Comparison of ENCODE assay signal across 3 cellular contexts in the genomic region with DNA sequence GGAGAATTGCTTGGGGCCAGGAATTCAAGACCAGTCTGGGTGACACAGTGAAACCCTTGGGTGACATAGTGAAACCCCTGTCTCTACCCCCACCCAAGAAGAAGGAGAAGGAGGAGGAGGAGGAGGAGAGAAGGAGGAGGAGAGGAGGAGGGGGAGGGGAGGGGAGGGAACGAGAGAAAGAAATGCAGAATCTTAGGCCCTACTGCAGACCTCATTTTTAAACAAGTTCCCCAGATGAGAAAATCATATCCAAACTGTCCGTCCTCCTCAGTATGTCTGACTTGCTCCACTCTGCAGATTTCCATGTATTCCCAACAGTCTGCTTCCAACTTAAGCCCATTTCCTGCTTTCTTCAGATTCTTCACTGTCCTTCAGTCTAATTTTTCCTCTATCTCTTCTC.
TF ChIP-seq lines count a peak whose summit lies in the region.

No MANE protein-coding gene starts in this region.

TF ChIP-seq in HepG2, 621 proteins besides CTCF, POLR2A, EP300 and RAD21:
- TF ChIP-seq, protein P1, sequence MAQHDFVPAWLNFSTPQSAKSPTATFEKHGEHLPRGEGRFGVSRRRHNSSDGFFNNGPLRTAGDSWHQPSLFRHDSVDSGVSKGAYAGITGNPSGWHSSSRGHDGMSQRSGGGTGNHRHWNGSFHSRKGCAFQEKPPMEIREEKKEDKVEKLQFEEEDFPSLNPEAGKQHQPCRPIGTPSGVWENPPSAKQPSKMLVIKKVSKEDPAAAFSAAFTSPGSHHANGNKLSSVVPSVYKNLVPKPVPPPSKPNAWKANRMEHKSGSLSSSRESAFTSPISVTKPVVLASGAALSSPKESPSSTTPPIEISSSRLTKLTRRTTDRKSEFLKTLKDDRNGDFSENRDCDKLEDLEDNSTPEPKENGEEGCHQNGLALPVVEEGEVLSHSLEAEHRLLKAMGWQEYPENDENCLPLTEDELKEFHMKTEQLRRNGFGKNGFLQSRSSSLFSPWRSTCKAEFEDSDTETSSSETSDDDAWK (CRISPR knock-in tag; IDR thresholded peaks at IDR 0.05) = no peak
- peak; percentile 88 for TF ChIP-seq HNRNPK (IDR thresholded peaks at IDR 0.05; ENCODE audit: low read depth, low read length, poor library complexity, severe bottlenecking)
TF ChIP-seq in HepG2: peak in this region for 1.

TF ChIP-seq in WTC11, 78 proteins besides CTCF, POLR2A, EP300 and RAD21 (continues in another document):
- no peak for TF ChIP-seq GRHL2 (CRISPR knock-in tag; IDR thresholded peaks at IDR 0.05; ENCODE audit: insufficient replicate concordance, severe bottlenecking)
- TF ChIP-seq CBFB (CRISPR knock-in tag; IDR thresholded peaks at IDR 0.05; ENCODE audit: low read depth) = no peak
- TF ChIP-seq, protein P2, sequence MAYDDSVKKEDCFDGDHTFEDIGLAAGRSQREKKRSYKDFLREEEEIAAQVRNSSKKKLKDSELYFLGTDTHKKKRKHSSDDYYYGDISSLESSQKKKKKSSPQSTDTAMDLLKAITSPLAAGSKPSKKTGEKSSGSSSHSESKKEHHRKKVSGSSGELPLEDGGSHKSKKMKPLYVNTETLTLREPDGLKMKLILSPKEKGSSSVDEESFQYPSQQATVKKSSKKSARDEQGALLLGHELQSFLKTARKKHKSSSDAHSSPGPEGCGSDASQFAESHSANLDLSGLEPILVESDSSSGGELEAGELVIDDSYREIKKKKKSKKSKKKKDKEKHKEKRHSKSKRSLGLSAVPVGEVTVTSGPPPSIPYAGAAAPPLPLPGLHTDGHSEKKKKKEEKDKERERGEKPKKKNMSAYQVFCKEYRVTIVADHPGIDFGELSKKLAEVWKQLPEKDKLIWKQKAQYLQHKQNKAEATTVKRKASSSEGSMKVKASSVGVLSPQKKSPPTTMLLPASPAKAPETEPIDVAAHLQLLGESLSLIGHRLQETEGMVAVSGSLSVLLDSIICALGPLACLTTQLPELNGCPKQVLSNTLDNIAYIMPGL (CRISPR knock-in tag; IDR thresholded peaks at IDR 0.05) = no peak
- TF ChIP-seq, protein P3, sequence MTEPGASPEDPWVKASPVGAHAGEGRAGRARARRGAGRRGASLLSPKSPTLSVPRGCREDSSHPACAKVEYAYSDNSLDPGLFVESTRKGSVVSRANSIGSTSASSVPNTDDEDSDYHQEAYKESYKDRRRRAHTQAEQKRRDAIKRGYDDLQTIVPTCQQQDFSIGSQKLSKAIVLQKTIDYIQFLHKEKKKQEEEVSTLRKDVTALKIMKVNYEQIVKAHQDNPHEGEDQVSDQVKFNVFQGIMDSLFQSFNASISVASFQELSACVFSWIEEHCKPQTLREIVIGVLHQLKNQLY (CRISPR knock-in tag; IDR thresholded peaks at IDR 0.05) = no peak
- TF ChIP-seq RORB (CRISPR knock-in tag; IDR thresholded peaks at IDR 0.05) = no peak
- TF ChIP-seq, protein P4, sequence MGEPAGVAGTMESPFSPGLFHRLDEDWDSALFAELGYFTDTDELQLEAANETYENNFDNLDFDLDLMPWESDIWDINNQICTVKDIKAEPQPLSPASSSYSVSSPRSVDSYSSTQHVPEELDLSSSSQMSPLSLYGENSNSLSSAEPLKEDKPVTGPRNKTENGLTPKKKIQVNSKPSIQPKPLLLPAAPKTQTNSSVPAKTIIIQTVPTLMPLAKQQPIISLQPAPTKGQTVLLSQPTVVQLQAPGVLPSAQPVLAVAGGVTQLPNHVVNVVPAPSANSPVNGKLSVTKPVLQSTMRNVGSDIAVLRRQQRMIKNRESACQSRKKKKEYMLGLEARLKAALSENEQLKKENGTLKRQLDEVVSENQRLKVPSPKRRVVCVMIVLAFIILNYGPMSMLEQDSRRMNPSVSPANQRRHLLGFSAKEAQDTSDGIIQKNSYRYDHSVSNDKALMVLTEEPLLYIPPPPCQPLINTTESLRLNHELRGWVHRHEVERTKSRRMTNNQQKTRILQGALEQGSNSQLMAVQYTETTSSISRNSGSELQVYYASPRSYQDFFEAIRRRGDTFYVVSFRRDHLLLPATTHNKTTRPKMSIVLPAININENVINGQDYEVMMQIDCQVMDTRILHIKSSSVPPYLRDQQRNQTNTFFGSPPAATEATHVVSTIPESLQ (CRISPR knock-in tag; IDR thresholded peaks at IDR 0.05) = no peak
- TF ChIP-seq, protein P5, sequence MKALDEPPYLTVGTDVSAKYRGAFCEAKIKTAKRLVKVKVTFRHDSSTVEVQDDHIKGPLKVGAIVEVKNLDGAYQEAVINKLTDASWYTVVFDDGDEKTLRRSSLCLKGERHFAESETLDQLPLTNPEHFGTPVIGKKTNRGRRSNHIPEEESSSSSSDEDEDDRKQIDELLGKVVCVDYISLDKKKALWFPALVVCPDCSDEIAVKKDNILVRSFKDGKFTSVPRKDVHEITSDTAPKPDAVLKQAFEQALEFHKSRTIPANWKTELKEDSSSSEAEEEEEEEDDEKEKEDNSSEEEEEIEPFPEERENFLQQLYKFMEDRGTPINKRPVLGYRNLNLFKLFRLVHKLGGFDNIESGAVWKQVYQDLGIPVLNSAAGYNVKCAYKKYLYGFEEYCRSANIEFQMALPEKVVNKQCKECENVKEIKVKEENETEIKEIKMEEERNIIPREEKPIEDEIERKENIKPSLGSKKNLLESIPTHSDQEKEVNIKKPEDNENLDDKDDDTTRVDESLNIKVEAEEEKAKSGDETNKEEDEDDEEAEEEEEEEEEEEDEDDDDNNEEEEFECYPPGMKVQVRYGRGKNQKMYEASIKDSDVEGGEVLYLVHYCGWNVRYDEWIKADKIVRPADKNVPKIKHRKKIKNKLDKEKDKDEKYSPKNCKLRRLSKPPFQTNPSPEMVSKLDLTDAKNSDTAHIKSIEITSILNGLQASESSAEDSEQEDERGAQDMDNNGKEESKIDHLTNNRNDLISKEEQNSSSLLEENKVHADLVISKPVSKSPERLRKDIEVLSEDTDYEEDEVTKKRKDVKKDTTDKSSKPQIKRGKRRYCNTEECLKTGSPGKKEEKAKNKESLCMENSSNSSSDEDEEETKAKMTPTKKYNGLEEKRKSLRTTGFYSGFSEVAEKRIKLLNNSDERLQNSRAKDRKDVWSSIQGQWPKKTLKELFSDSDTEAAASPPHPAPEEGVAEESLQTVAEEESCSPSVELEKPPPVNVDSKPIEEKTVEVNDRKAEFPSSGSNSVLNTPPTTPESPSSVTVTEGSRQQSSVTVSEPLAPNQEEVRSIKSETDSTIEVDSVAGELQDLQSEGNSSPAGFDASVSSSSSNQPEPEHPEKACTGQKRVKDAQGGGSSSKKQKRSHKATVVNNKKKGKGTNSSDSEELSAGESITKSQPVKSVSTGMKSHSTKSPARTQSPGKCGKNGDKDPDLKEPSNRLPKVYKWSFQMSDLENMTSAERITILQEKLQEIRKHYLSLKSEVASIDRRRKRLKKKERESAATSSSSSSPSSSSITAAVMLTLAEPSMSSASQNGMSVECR (CRISPR knock-in tag; IDR thresholded peaks at IDR 0.05; ENCODE audit: borderline replicate concordance) = no peak
- TF ChIP-seq NFYB (CRISPR knock-in tag; conservative IDR thresholded peaks at IDR 0.05; ENCODE audit: low read depth) = no peak
- TF ChIP-seq, protein P6, sequence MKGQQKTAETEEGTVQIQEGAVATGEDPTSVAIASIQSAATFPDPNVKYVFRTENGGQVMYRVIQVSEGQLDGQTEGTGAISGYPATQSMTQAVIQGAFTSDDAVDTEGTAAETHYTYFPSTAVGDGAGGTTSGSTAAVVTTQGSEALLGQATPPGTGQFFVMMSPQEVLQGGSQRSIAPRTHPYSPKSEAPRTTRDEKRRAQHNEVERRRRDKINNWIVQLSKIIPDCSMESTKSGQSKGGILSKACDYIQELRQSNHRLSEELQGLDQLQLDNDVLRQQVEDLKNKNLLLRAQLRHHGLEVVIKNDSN (CRISPR knock-in tag; IDR thresholded peaks at IDR 0.05) = no peak
- TF ChIP-seq, protein P7, sequence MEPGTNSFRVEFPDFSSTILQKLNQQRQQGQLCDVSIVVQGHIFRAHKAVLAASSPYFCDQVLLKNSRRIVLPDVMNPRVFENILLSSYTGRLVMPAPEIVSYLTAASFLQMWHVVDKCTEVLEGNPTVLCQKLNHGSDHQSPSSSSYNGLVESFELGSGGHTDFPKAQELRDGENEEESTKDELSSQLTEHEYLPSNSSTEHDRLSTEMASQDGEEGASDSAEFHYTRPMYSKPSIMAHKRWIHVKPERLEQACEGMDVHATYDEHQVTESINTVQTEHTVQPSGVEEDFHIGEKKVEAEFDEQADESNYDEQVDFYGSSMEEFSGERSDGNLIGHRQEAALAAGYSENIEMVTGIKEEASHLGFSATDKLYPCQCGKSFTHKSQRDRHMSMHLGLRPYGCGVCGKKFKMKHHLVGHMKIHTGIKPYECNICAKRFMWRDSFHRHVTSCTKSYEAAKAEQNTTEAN (CRISPR knock-in tag; IDR thresholded peaks at IDR 0.05) = no peak

TF ChIP-seq in K562, 482 proteins besides CTCF, POLR2A, EP300 and RAD21:
- TF ChIP-seq PCBP1 (IDR thresholded peaks at IDR 0.05; ENCODE audit: low read depth, low read length, poor library complexity, severe bottlenecking) (peak; percentile 44), HNRNPK (IDR thresholded peaks at IDR 0.05; ENCODE audit: low read depth, low read length, poor library complexity, severe bottlenecking) (peak; percentile 61), MYC (IDR thresholded peaks at IDR 0.05; ENCODE audit: low read depth, low read length) (no peak), MYC (CRISPR knock-in tag; IDR thresholded peaks at IDR 0.05; ENCODE audit: borderline replicate concordance, low read depth) (no peak)
TF ChIP-seq in K562: peak in this region for 2.
